Comparison of ENCODE assay signal across 22 cellular contexts in genomic region chr13:20550799-20551198, GRCh38. TPM values are rescaled to one million over a fixed set of nuclear protein-coding genes. Genes with fewer than 3 reads are reported as not detected.
DNase-seq lines count a peak whose midpoint lies in the region; ATAC-seq, FAIRE-seq and TF ChIP-seq lines count a peak whose summit lies in the region.
"Had no signal": no experiment of that assay in that cellular context is flagged by ENCODE, and none has a peak within 500 bp of the region (broad histone marks: within the 10 kb centered on the region; RNA-seq: fewer than 3 reads in every experiment).

No MANE protein-coding gene starts in this region.

- WGBS in GM12878 (ENCODE audit: insufficient coverage, insufficient replicate concordance, low lambda C conversion rate, missing lambda C conversion rate): 29% methylated on average over 5 of the region's 5 CpGs

- no peaks in the 10 kb centered on the region for H3K79me2 ChIP-seq in DND-41 (ENCODE audit: insufficient read depth, low read length)
- H3K79me2 ChIP-seq in GM12878 (ENCODE audit: control insufficient read depth, insufficient read depth, low read length): no peaks in the 10 kb centered on the region
- H3K79me2 ChIP-seq: parathyroid adenoma had no signal

- no TSS peak for BruUV-seq in GM12878 (replicated peaks; lab: Mats Ljungman, UMichigan)

- TF ChIP-seq CTCF in DND-41 (IDR thresholded peaks at IDR 0.05; ENCODE audit: borderline replicate concordance, extremely low read depth, low read length, poor library complexity, severe bottlenecking) (peak; percentile 7), GM12878 (IDR thresholded peaks at IDR 0.05 in 2 of 3, conservative IDR thresholded peaks at IDR 0.05 in 1 of 3; ENCODE audit: control insufficient read depth in 2 of 3, extremely low read depth in 1 of 3, insufficient read depth in 1 of 3, low read depth in 3 of 3, low read length in 3 of 3) (no peak)

- no peak overlapping the region for H3K4me3 Mint-ChIP-seq in CD8-positive, alpha-beta memory T cell
- H3K4me3 Mint-ChIP-seq: activated CD8-positive, alpha-beta T cell treated with anti-CD3 and anti-CD28 coated beads for 36 hours; activated naive CD8-positive, alpha-beta T cell; activated T-cell treated with anti-CD3 and anti-CD28 coated beads, Interleukin-2, amount 50 U/mL, for 24 hours; dendritic cell treated with granulocyte-macrophage colony-stimulating factor and Interleukin-4, amounts not matched to agents 40 ng/mL and 50 ng/mL, for 4 days; naive thymus-derived CD4-positive, alpha-beta T cell; T-helper 1 cell treated with Interleukin-12 subunit alpha and Interleukin-12 subunit beta and Interleukin-4 antibody, amounts not matched to agents 30 μg/mL and 1 μg/mL, for 36 hours had no signal

- peak overlapping the region in 1 of 8 donors; percentile 81 for H3K27ac Mint-ChIP-seq in CD8-positive, alpha-beta memory T cell
- H3K27ac Mint-ChIP-seq: activated CD8-positive, alpha-beta T cell treated with anti-CD3 and anti-CD28 coated beads for 36 hours; activated naive CD8-positive, alpha-beta T cell; activated T-cell treated with anti-CD3 and anti-CD28 coated beads, Interleukin-2, amount 50 U/mL, for 24 hours; dendritic cell treated with granulocyte-macrophage colony-stimulating factor and Interleukin-4, amounts not matched to agents 40 ng/mL and 50 ng/mL, for 4 days; naive thymus-derived CD4-positive, alpha-beta T cell; T-helper 1 cell treated with Interleukin-12 subunit alpha and Interleukin-12 subunit beta and Interleukin-4 antibody, amounts not matched to agents 30 μg/mL and 1 μg/mL, for 36 hours had no signal

- in situ Hi-C loops in GM12878 (cut with MboI): no loop called here

- H3K27ac ChIP-seq in DND-41 (ENCODE audit: low read length): no peak overlapping the region
- H3K27ac ChIP-seq in GM12878 (ENCODE audit: control insufficient read depth, insufficient read depth): no peak overlapping the region
- no peak overlapping the region for H3K27ac ChIP-seq in CD8-positive, alpha-beta memory T cell (ENCODE audit: low read depth, low read length)
- H3K27ac ChIP-seq: body of pancreas, parathyroid adenoma, uterus had no signal

- TF ChIP-seq POLR2A in GM12878 (IDR thresholded peaks at IDR 0.05; ENCODE audit: low read depth, low read length): no peak

- RAD21 ChIA-PET in GM12878 (lab: Charles Lee; ENCODE audit: unreplicated experiment): interaction anchor here (0.8 to 1.3 kb wide), 2 partner anchors 22 to 54 kb away, joined by 3 to 4 read pairs; no protein-coding TSS in a partner anchor

- FAIRE-seq in GM12878 (lab: Jason Lieb, UNC): peak; percentile 35

- H3K36me3 Mint-ChIP-seq in CD8-positive, alpha-beta memory T cell: no peaks in the 10 kb centered on the region
- H3K36me3 Mint-ChIP-seq: activated naive CD8-positive, alpha-beta T cell; naive thymus-derived CD4-positive, alpha-beta T cell had no signal

- intact Hi-C loops in GM12878 (cut with micrococcal nuclease; ENCODE audit: unreplicated experiment): loop anchor here (5.0 kb wide), 1 partner anchor 53 kb away; no protein-coding TSS in a partner anchor

- POLR2A ChIA-PET in GM12878 (lab: Charles Lee): no interaction called here
- POLR2A ChIA-PET in CD8-positive, alpha-beta memory T cell (lab: Charles Lee): no interaction called here

- TF ChIP-seq EP300 in GM12878 (IDR thresholded peaks at IDR 0.05; ENCODE audit: borderline replicate concordance in 1 of 2, control insufficient read depth in 1 of 2, low read depth in 2 of 2, low read length in 2 of 2): no peak

- SMC1A ChIA-PET in GM12878 (lab: Charles Lee; ENCODE audit: uncharacterized antibody, unreplicated experiment): no interaction called here

- CTCF ChIA-PET in GM12878 (lab: Yijun Ruan, JAX): interaction anchor here (0.7 to 1.3 kb wide), 5 partner anchors 42 to 353 kb away, joined by 3 to 7 read pairs (median 3); no protein-coding TSS in a partner anchor
- CTCF ChIA-PET in CD8-positive, alpha-beta memory T cell (lab: Charles Lee): no interaction called here

- H3K36me3 ChIP-seq in DND-41 (ENCODE audit: insufficient read depth, low read length) (no peaks in the 10 kb centered on the region), GM12878 (ENCODE audit: control insufficient read depth in 2 of 2, insufficient read depth in 2 of 2, low read length in 1 of 2) (no peaks in the 10 kb centered on the region), H7 (replicated peaks; ENCODE audit: control insufficient read depth, insufficient read depth, low read length) (no peaks in the 10 kb centered on the region)
- H3K36me3 ChIP-seq in CD8-positive, alpha-beta memory T cell (ENCODE audit: insufficient read depth, low read length): no peaks in the 10 kb centered on the region
- H3K36me3 ChIP-seq: uterus had no signal

- peak; percentile 27; the same call in 1 of the 3 replicates for ATAC-seq in DND-41 (ENCODE audit: insufficient read depth, low read depth)
- no peak for ATAC-seq in GM12878
- no peak for ATAC-seq in HG03520 (IDR thresholded peaks at IDR 0.05; ENCODE audit: unreplicated experiment)
- ATAC-seq: activated CD8-positive, alpha-beta T cell treated with anti-CD3 and anti-CD28 coated beads for 36 hours; body of pancreas; naive thymus-derived CD4-positive, alpha-beta T cell had no signal

- no peaks in the 10 kb centered on the region for H3K9me3 Mint-ChIP-seq in CD8-positive, alpha-beta memory T cell
- H3K9me3 Mint-ChIP-seq: activated CD8-positive, alpha-beta T cell treated with anti-CD3 and anti-CD28 coated beads for 36 hours; activated T-cell treated with anti-CD3 and anti-CD28 coated beads, Interleukin-2, amount 50 U/mL, for 24 hours; dendritic cell treated with granulocyte-macrophage colony-stimulating factor and Interleukin-4, amounts not matched to agents 40 ng/mL and 50 ng/mL, for 4 days; T-helper 1 cell treated with Interleukin-12 subunit alpha and Interleukin-12 subunit beta and Interleukin-4 antibody, amounts not matched to agents 30 μg/mL and 1 μg/mL, for 36 hours had no signal

- peaks cover 11 to 16% (median 11%) of the 10 kb centered on the region in 3 donors for H3K4me1 Mint-ChIP-seq in CD8-positive, alpha-beta memory T cell

- H3K27me3 ChIP-seq in DND-41 (ENCODE audit: insufficient read depth, low read length, poor library complexity) (no peaks in the 10 kb centered on the region), GM12878 (replicated peaks in 1 of 2; ENCODE audit: control insufficient read depth in 2 of 2, insufficient read depth in 2 of 2, low read length in 1 of 2) (no peaks in the 10 kb centered on the region), H7 (ENCODE audit: control insufficient read depth, insufficient read depth, low read length) (no peaks in the 10 kb centered on the region; the same call in 1 of the 2 replicates)
- H3K27me3 ChIP-seq in CD8-positive, alpha-beta memory T cell (ENCODE audit: insufficient read depth, low read length, poor library complexity, severe bottlenecking): no peaks in the 10 kb centered on the region
- H3K27me3 ChIP-seq: body of pancreas, uterus had no signal

- H3K4me3 ChIP-seq in DND-41 (ENCODE audit: low read depth in 1 of 2, low read length in 2 of 2) (no peak overlapping the region), GM12878 (no peak overlapping the region), iPS-11a (ENCODE audit: low read depth, low read length) (peak overlapping the region; percentile 5), H7 (ENCODE audit: insufficient read depth, low read depth, low read length) (no peak overlapping the region)
- H3K4me3 ChIP-seq in Jurkat, Clone E6-1 (ENCODE audit: low read length): no peak overlapping the region
- H3K4me3 ChIP-seq in CD8-positive, alpha-beta memory T cell (ENCODE audit: low read length): no peak overlapping the region
- H3K4me3 ChIP-seq: body of pancreas, uterus had no signal

- H3K9ac ChIP-seq in DND-41 (ENCODE audit: low read depth, low read length) (no peak overlapping the region), GM12878 (ENCODE audit: control insufficient read depth, insufficient read depth, low read length) (no peak overlapping the region)
- H3K9ac ChIP-seq: parathyroid adenoma had no signal

- H4K20me1 ChIP-seq in DND-41 (ENCODE audit: insufficient read depth, low read length) (no peaks in the 10 kb centered on the region), GM12878 (ENCODE audit: control insufficient read depth, insufficient read depth) (no peaks in the 10 kb centered on the region)

- TF ChIP-seq RAD21 in GM12878 (IDR thresholded peaks at IDR 0.05; ENCODE audit: insufficient read depth, low read depth, low read length): peak; percentile 32; the same call in 1 of the 2 replicates

- H3K27me3 Mint-ChIP-seq in CD8-positive, alpha-beta memory T cell: no peaks in the 10 kb centered on the region
- H3K27me3 Mint-ChIP-seq: activated CD8-positive, alpha-beta T cell treated with anti-CD3 and anti-CD28 coated beads for 36 hours; activated naive CD8-positive, alpha-beta T cell; activated T-cell treated with anti-CD3 and anti-CD28 coated beads, Interleukin-2, amount 50 U/mL, for 24 hours; dendritic cell treated with granulocyte-macrophage colony-stimulating factor and Interleukin-4, amounts not matched to agents 40 ng/mL and 50 ng/mL, for 4 days; naive thymus-derived CD4-positive, alpha-beta T cell had no signal

- peak; percentile 9 for DNase-seq in DND-41
- peak; percentile 10 for DNase-seq in Jurkat, Clone E6-1 (ENCODE audit: low read depth, low spot score)
- DNase-seq in GM12878 (ENCODE audit: low read depth, low spot score): no peak
- DNase-seq in activated gamma-delta T cell (lab: John Stamatoyannopoulos, UW): no peak
- DNase-seq in CD8-positive, alpha-beta memory T cell: no peak
- no peak for DNase-seq in H7
- DNase-seq: activated CD4-positive, CD25-positive, alpha-beta regulatory T cell; activated CD8-positive, alpha-beta T cell treated with anti-CD3 and anti-CD28 coated beads for 36 hours; activated T-cell treated with anti-CD3 and anti-CD28 coated beads, Interleukin-2, amount 50 U/mL, for 24 hours; body of pancreas; glutamatergic neuron; naive thymus-derived CD4-positive, alpha-beta T cell; NCI-H1694 treated with DMSO at 0.1 percent for 48 hours; NCI-H226; stimulated activated CD4-positive, alpha-beta T cell treated with anti-CD3 and anti-CD28 coated beads, Interleukin-2, amount 100 ng/mL, for 48 hours; uterus had no signal

- H3K4me1 ChIP-seq in DND-41 (ENCODE audit: insufficient read depth, low read length): no peaks in the 10 kb centered on the region
- no peaks in the 10 kb centered on the region for H3K4me1 ChIP-seq in GM12878 (ENCODE audit: control insufficient read depth, insufficient read depth, low read length)
- H3K4me1 ChIP-seq in CD8-positive, alpha-beta memory T cell (ENCODE audit: insufficient read depth, low read length): no peaks in the 10 kb centered on the region
- H3K4me1 ChIP-seq: body of pancreas, parathyroid adenoma, uterus had no signal

- H3K4me2 ChIP-seq in DND-41 (ENCODE audit: insufficient read depth, low read length) (no peak overlapping the region), GM12878 (ENCODE audit: control insufficient read depth, insufficient read depth) (no peak overlapping the region)

- H3K9me3 ChIP-seq in DND-41 (ENCODE audit: insufficient read depth, low read length, severe bottlenecking) (no peaks in the 10 kb centered on the region), GM12878 (replicated peaks; ENCODE audit: control insufficient read depth, insufficient read depth, low read length) (no peaks in the 10 kb centered on the region)
- no peaks in the 10 kb centered on the region for H3K9me3 ChIP-seq in CD8-positive, alpha-beta memory T cell (ENCODE audit: low read length)
- H3K9me3 ChIP-seq: body of pancreas, uterus had no signal

- 0 out of 2 replicates have a peak overlapping the region, but pooled peaks have one; percentile 1 for H2AFZ ChIP-seq in DND-41 (ENCODE audit: low read depth, low read length)
- no peak overlapping the region for H2AFZ ChIP-seq in GM12878 (ENCODE audit: control insufficient read depth, low read depth, low read length)
- H2AFZ ChIP-seq: parathyroid adenoma had no signal

RNA-seq across cellular contexts. Expression of gene IFT88, which starts 16.2 kb away (rescaled TPM):
- polyA plus RNA-seq in Jurkat, Clone E6-1 (2012; ENCODE audit: insufficient read depth, insufficient read length): 10.7 TPM
- 18.7 and 22.4 TPM in 2 replicates for total RNA-seq in GM12878 (2013; cell fraction: nucleolus; rRNA removed)
- total RNA-seq in GM12878 (2014; rRNA removed) (3.4 and 3.7 TPM in 2 replicates), GM12878 (2014; rRNA removed; fragmentation: Illumina TruSeq; extraction: Trizol) (5.2 and 5.4 TPM in 2 replicates), GM12878 (2021) (3.5 and 4.3 TPM in 2 replicates)
- polyA plus RNA-seq in GM12878 (2011; ENCODE audit: low read depth): 1.7 TPM
- polyA plus RNA-seq in GM12878 (2011; rRNA removed) (2.9 and 5.1 TPM in 2 replicates), GM12878 (2014; fragmentation: Illumina TruSeq; extraction: Trizol) (4.8 and 5.9 TPM in 2 replicates), GM12878 (2014; fragmentation: Nextera tagmentation; extraction: Ambion mirVana) (1 to 10 TPM; 3.3 to 3.8 TPM), GM12878 (2014; rRNA removed) (2.4 and 3.8 TPM in 2 replicates), GM12878 (2016; fragmentation: Nextera tagmentation; extraction: Ambion mirVana) (1 to 10 TPM; 5.0 to 5.6 TPM)
- polyA plus RNA-seq in GM12878 (2011; cell fraction: cytosol; rRNA removed): 0.97 and 1.6 TPM in 2 replicates
- 3.4 and 4.3 TPM in 2 replicates for polyA plus RNA-seq in GM12878 (2011; cell fraction: nucleus; rRNA removed)
- polyA plus RNA-seq in GM12878 (2012): 2.9 and 3.0 TPM in 2 replicates
- 3.0 and 3.2 TPM in 2 replicates for polyA minus RNA-seq in GM12878 (2011; rRNA and poly(A)+ RNA removed)
- 1.7 and 2.1 TPM in 2 replicates for polyA minus RNA-seq in GM12878 (2011; cell fraction: cytosol; rRNA and poly(A)+ RNA removed)
- 4.8 and 7.2 TPM in 2 replicates for polyA minus RNA-seq in GM12878 (2011; cell fraction: nucleus; rRNA and poly(A)+ RNA removed)
- 1 to 10 TPM; 4.2 to 4.9 TPM for total RNA-seq in CD8-positive, alpha-beta memory T cell
- polyA plus RNA-seq in CD8-positive, alpha-beta memory T cell: 7.2 TPM
- 2.3 and 3.4 TPM in 2 replicates for total RNA-seq in H7 (2014; rRNA removed; shearing (Covaris generic))

RNA-seq across cellular contexts. Expression of gene CRYL1, which starts 25.1 kb away (rescaled TPM):
- 28.9 TPM for polyA plus RNA-seq in Jurkat, Clone E6-1 (2012; ENCODE audit: insufficient read depth, insufficient read length)
- total RNA-seq in GM12878 (2013; cell fraction: nucleolus; rRNA removed): 24.8 and 28.0 TPM in 2 replicates
- total RNA-seq in GM12878 (2014; rRNA removed) (11.3 and 11.5 TPM in 2 replicates), GM12878 (2014; rRNA removed; fragmentation: Illumina TruSeq; extraction: Trizol) (7.3 and 7.5 TPM in 2 replicates), GM12878 (2021) (10.4 and 10.7 TPM in 2 replicates)
- polyA plus RNA-seq in GM12878 (2011; ENCODE audit: low read depth): 12.6 TPM
- polyA plus RNA-seq in GM12878 (2011; rRNA removed) (33.7 and 36.7 TPM in 2 replicates), GM12878 (2014; fragmentation: Illumina TruSeq; extraction: Trizol) (8.0 and 12.9 TPM in 2 replicates), GM12878 (2014; fragmentation: Nextera tagmentation; extraction: Ambion mirVana) (1 to 10 TPM; 5.5 to 7.9 TPM), GM12878 (2014; rRNA removed) (11.6 and 13.8 TPM in 2 replicates), GM12878 (2016; fragmentation: Nextera tagmentation; extraction: Ambion mirVana) (10 to 100 TPM; 13.0 to 13.8 TPM)
- 38.7 and 51.2 TPM in 2 replicates for polyA plus RNA-seq in GM12878 (2011; cell fraction: cytosol; rRNA removed)
- polyA plus RNA-seq in GM12878 (2011; cell fraction: nucleus; rRNA removed): 19.9 and 25.2 TPM in 2 replicates
- polyA plus RNA-seq in GM12878 (2012): 13.4 and 17.8 TPM in 2 replicates
- 27.8 and 30.2 TPM in 2 replicates for polyA minus RNA-seq in GM12878 (2011; rRNA and poly(A)+ RNA removed)
- polyA minus RNA-seq in GM12878 (2011; cell fraction: cytosol; rRNA and poly(A)+ RNA removed): 4.9 and 6.0 TPM in 2 replicates
- polyA minus RNA-seq in GM12878 (2011; cell fraction: nucleus; rRNA and poly(A)+ RNA removed): 7.1 and 8.6 TPM in 2 replicates
- 1 to 10 TPM; 7.2 to 7.8 TPM for total RNA-seq in CD8-positive, alpha-beta memory T cell
- polyA plus RNA-seq in CD8-positive, alpha-beta memory T cell: 36.1 TPM
- total RNA-seq in H7 (2014; rRNA removed; shearing (Covaris generic)): 0.14 and 0.18 TPM in 2 replicates

Comparison
In these comparisons a context has a peak if more than half of its experiments do, and no peak if none do; other contexts are left out.
1. DNase-seq: peak in DND-41 (single experiment) and Jurkat, Clone E6-1 (single experiment); none in GM12878 (single experiment), activated gamma-delta T cell (single experiment), CD8-positive, alpha-beta memory T cell (0 of 5) and H7 (single experiment).